Comparison of ENCODE assay signal across 17 cellular contexts in the genomic region with DNA sequence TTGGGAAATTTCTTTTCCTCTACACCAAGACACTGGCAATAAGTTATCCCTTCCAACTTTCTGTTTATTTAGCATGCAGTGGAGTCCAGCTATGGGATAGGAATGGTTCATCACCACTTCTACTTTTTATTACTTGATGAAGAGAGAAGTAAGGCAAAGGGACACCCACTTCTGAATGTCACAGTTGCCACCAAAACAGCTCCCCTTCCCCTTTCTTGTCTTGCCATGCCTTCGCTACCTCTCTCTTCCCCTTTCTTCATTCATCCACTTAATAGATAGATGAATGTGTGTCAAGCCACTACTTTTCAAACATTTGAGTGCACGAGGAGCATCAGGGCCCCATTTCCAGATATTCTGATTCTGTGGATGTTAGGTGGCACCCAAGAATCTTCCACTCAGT.
"Had no signal": no experiment of that assay in that cellular context is flagged by ENCODE, and none has a peak within 500 bp of the region (broad histone marks: within the 10 kb centered on the region; RNA-seq: fewer than 3 reads in every experiment).

No MANE protein-coding gene starts in this region.

- DNase-seq: activated CD4-positive, alpha-beta memory T cell treated with anti-CD3 and anti-CD28 coated beads for 36 hours; activated CD4-positive, alpha-beta T cell treated with anti-CD3 and anti-CD28 coated beads for 36 hours; activated CD8-positive, alpha-beta memory T cell treated with anti-CD3 and anti-CD28 coated beads, Interleukin-2, amount 10 ng/mL, durations not matched to agents 7 days and 5 days; activated effector memory CD4-positive, alpha-beta T cell treated with Interleukin-2 at 50 U/mL for 16 hours; activated T-cell treated with anti-CD3 and anti-CD28 coated beads, Interleukin-2, amount 50 U/mL, for 24 hours; islet precursor cell; mucosa of descending colon; naive thymus-derived CD8-positive, alpha-beta T cell; stimulated activated CD4-positive, alpha-beta T cell treated with anti-CD3 and anti-CD28 coated beads, Interleukin-2, amount 100 ng/mL, for 48 hours; stimulated activated naive CD4-positive, alpha-beta T cell; T1000 had no signal

- H3K4me3 Mint-ChIP-seq: activated CD4-positive, alpha-beta memory T cell treated with anti-CD3 and anti-CD28 coated beads for 36 hours; activated CD4-positive, alpha-beta T cell treated with anti-CD3 and anti-CD28 coated beads for 36 hours; activated CD8-positive, alpha-beta memory T cell treated with anti-CD3 and anti-CD28 coated beads, Interleukin-2, amount 10 ng/mL, durations not matched to agents 7 days and 5 days; activated naive CD4-positive, alpha-beta T cell treated with anti-CD3 and anti-CD28 coated beads, Interleukin-2, amount 50 U/mL, for 24 hours; activated T-cell treated with anti-CD3 and anti-CD28 coated beads, Interleukin-2, amount 50 U/mL, for 24 hours; naive thymus-derived CD8-positive, alpha-beta T cell had no signal

- ATAC-seq: activated CD4-positive, alpha-beta T cell treated with anti-CD3 and anti-CD28 coated beads for 36 hours; activated CD8-positive, alpha-beta memory T cell treated with anti-CD3 and anti-CD28 coated beads, Interleukin-2, amount 10 ng/mL, durations not matched to agents 7 days and 5 days; gastroesophageal sphincter; left lobe of liver; mucosa of descending colon; naive thymus-derived CD8-positive, alpha-beta T cell had no signal

- H3K27ac ChIP-seq: gastroesophageal sphincter, tibial nerve, vagina, VCaP had no signal

- H3K4me3 ChIP-seq: gastroesophageal sphincter, mucosa of descending colon, tibial nerve, vagina had no signal

- H3K36me3 Mint-ChIP-seq: activated naive CD4-positive, alpha-beta T cell treated with anti-CD3 and anti-CD28 coated beads, Interleukin-2, amount 50 U/mL, for 24 hours; naive thymus-derived CD8-positive, alpha-beta T cell had no signal

- H3K9me3 Mint-ChIP-seq: activated CD4-positive, alpha-beta memory T cell treated with anti-CD3 and anti-CD28 coated beads for 36 hours; activated naive CD4-positive, alpha-beta T cell treated with anti-CD3 and anti-CD28 coated beads, Interleukin-2, amount 50 U/mL, for 24 hours; activated T-cell treated with anti-CD3 and anti-CD28 coated beads, Interleukin-2, amount 50 U/mL, for 24 hours; naive thymus-derived CD8-positive, alpha-beta T cell had no signal

- H3K27me3 ChIP-seq: gastroesophageal sphincter, tibial nerve, vagina had no signal

- H3K27ac Mint-ChIP-seq: activated CD4-positive, alpha-beta memory T cell treated with anti-CD3 and anti-CD28 coated beads for 36 hours; activated CD4-positive, alpha-beta T cell treated with anti-CD3 and anti-CD28 coated beads for 36 hours; activated CD8-positive, alpha-beta memory T cell treated with anti-CD3 and anti-CD28 coated beads, Interleukin-2, amount 10 ng/mL, durations not matched to agents 7 days and 5 days; activated naive CD4-positive, alpha-beta T cell treated with anti-CD3 and anti-CD28 coated beads, Interleukin-2, amount 50 U/mL, for 24 hours; activated T-cell treated with anti-CD3 and anti-CD28 coated beads, Interleukin-2, amount 50 U/mL, for 24 hours; naive thymus-derived CD8-positive, alpha-beta T cell had no signal

- H3K9me3 ChIP-seq: gastroesophageal sphincter, mucosa of descending colon, tibial nerve, vagina had no signal

- H3K27me3 Mint-ChIP-seq: activated CD4-positive, alpha-beta memory T cell treated with anti-CD3 and anti-CD28 coated beads for 36 hours; activated CD4-positive, alpha-beta T cell treated with anti-CD3 and anti-CD28 coated beads for 36 hours; activated CD8-positive, alpha-beta memory T cell treated with anti-CD3 and anti-CD28 coated beads, Interleukin-2, amount 10 ng/mL, durations not matched to agents 7 days and 5 days; activated naive CD4-positive, alpha-beta T cell treated with anti-CD3 and anti-CD28 coated beads, Interleukin-2, amount 50 U/mL, for 24 hours; activated T-cell treated with anti-CD3 and anti-CD28 coated beads, Interleukin-2, amount 50 U/mL, for 24 hours had no signal
